1 cellular context compared by ENCODE assay signal in the genomic region with DNA sequence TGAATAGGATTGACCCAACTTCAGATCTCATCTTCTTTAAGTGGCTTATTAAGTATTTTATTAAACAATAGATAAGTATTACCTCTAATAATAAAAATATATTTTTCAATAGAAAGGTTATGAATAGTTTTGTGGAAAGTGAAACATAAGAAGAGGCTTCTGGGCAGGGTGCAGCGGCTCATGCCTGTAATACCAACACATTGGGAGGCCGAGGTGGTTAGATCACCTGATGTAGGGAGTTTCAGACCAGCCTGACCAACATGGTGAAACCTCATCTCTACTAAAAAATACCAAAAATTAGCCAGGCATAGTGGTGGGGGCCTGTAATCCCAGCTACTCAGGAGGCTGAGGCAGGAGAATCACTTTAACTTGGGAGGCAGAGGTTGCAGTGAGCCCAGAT.
TF ChIP-seq lines count a peak whose summit lies in the region.

No MANE protein-coding gene starts in this region.

TF ChIP-seq in GM12878, 131 proteins besides CTCF, POLR2A, EP300 and RAD21 (continued from another document):
- TF ChIP-seq, protein P1, sequence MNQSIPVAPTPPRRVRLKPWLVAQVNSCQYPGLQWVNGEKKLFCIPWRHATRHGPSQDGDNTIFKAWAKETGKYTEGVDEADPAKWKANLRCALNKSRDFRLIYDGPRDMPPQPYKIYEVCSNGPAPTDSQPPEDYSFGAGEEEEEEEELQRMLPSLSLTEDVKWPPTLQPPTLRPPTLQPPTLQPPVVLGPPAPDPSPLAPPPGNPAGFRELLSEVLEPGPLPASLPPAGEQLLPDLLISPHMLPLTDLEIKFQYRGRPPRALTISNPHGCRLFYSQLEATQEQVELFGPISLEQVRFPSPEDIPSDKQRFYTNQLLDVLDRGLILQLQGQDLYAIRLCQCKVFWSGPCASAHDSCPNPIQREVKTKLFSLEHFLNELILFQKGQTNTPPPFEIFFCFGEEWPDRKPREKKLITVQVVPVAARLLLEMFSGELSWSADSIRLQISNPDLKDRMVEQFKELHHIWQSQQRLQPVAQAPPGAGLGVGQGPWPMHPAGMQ (IDR thresholded peaks at IDR 0.05; ENCODE audit: borderline replicate concordance): no peak
- TF ChIP-seq, protein P2, sequence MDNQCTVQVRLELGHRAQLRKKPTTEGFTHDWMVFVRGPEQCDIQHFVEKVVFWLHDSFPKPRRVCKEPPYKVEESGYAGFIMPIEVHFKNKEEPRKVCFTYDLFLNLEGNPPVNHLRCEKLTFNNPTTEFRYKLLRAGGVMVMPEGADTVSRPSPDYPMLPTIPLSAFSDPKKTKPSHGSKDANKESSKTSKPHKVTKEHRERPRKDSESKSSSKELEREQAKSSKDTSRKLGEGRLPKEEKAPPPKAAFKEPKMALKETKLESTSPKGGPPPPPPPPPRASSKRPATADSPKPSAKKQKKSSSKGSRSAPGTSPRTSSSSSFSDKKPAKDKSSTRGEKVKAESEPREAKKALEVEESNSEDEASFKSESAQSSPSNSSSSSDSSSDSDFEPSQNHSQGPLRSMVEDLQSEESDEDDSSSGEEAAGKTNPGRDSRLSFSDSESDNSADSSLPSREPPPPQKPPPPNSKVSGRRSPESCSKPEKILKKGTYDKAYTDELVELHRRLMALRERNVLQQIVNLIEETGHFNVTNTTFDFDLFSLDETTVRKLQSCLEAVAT (IDR thresholded peaks at IDR 0.05): no peak
- TF ChIP-seq ZNF592 (IDR thresholded peaks at IDR 0.05): no peak
- no peak for TF ChIP-seq HCFC1 (IDR thresholded peaks at IDR 0.05; ENCODE audit: low read length)
- no peak for TF ChIP-seq PML (IDR thresholded peaks at IDR 0.05; ENCODE audit: low read length)
- no peak for TF ChIP-seq ATF7 (IDR thresholded peaks at IDR 0.05; ENCODE audit: low read depth)
- no peak for TF ChIP-seq ZNF622 (IDR thresholded peaks at IDR 0.05)
- TF ChIP-seq EZH2 (IDR thresholded peaks at IDR 0.05; ENCODE audit: borderline replicate concordance, control insufficient read depth, low read depth, low read length): no peak
- TF ChIP-seq IKZF1 (conservative IDR thresholded peaks at IDR 0.05): no peak
- TF ChIP-seq, protein P3, sequence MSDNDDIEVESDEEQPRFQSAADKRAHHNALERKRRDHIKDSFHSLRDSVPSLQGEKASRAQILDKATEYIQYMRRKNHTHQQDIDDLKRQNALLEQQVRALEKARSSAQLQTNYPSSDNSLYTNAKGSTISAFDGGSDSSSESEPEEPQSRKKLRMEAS (IDR thresholded peaks at IDR 0.05; ENCODE audit: low read depth, low read length): no peak
- no peak for TF ChIP-seq CBFB (IDR thresholded peaks at IDR 0.05; ENCODE audit: low read depth)
- no peak for TF ChIP-seq RCOR1 (conservative IDR thresholded peaks at IDR 0.05; ENCODE audit: low read depth, low read length)
- TF ChIP-seq, protein P4, sequence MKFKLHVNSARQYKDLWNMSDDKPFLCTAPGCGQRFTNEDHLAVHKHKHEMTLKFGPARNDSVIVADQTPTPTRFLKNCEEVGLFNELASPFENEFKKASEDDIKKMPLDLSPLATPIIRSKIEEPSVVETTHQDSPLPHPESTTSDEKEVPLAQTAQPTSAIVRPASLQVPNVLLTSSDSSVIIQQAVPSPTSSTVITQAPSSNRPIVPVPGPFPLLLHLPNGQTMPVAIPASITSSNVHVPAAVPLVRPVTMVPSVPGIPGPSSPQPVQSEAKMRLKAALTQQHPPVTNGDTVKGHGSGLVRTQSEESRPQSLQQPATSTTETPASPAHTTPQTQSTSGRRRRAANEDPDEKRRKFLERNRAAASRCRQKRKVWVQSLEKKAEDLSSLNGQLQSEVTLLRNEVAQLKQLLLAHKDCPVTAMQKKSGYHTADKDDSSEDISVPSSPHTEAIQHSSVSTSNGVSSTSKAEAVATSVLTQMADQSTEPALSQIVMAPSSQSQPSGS (IDR thresholded peaks at IDR 0.05; ENCODE audit: low read length): no peak
- no peak for TF ChIP-seq SREBF1 (IDR thresholded peaks at IDR 0.05; ENCODE audit: low read length)
- TF ChIP-seq YBX1 (IDR thresholded peaks at IDR 0.05): no peak
- TF ChIP-seq, protein P5, sequence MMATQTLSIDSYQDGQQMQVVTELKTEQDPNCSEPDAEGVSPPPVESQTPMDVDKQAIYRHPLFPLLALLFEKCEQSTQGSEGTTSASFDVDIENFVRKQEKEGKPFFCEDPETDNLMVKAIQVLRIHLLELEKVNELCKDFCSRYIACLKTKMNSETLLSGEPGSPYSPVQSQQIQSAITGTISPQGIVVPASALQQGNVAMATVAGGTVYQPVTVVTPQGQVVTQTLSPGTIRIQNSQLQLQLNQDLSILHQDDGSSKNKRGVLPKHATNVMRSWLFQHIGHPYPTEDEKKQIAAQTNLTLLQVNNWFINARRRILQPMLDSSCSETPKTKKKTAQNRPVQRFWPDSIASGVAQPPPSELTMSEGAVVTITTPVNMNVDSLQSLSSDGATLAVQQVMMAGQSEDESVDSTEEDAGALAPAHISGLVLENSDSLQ (IDR thresholded peaks at IDR 0.05): no peak
- no peak for TF ChIP-seq ASH2L (IDR thresholded peaks at IDR 0.05; ENCODE audit: borderline replicate concordance, low read depth)
TF ChIP-seq in GM12878: peak in this region for 0.
